In the genomic region with DNA sequence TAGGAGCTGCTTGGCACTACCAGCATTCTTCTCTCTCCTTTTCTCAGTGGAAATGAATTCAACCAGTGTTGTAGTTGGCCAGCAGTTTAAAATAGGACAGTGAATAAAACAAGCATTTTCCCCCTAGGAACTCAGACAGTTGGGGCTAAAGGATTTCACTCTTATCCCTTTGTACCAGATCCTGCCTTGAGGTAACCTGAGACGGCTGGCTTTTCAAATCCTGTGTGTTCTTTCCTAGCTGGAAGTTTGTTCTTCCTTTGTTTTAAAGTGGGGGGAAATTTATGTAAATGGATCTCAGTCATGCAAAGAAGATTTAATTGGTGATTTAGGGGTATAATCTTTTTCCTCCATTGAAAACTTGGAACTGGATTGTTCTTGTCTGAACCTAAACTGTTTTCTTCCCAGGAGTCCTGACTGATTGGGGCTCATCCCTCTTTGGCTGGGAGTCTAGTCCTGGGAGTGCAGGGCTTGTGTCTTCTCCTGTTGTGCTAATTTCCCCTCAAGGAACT, we compare ENCODE assay signal across 18 cellular contexts. TPM values are rescaled to one million over a fixed set of nuclear protein-coding genes. Genes with fewer than 3 reads are reported as not detected.
DNase-seq lines count a peak whose midpoint lies in the region; ATAC-seq and TF ChIP-seq lines count a peak whose summit lies in the region.
"Had no signal": no experiment of that assay in that cellular context is flagged by ENCODE, and none has a peak within 500 bp of the region (broad histone marks: within the 10 kb centered on the region; RNA-seq: fewer than 3 reads in every experiment).

No MANE protein-coding gene starts in this region.

- no peak overlapping the region for H4K8ac ChIP-seq in neuronal stem cell (ENCODE audit: low read depth, low read length)

- TF ChIP-seq EP300 in ovary (IDR thresholded peaks at IDR 0.05): no peak

- peaks cover 13% of the 10 kb centered on the region for H3K4me1 ChIP-seq in HUES48 (ENCODE audit: control insufficient read depth, insufficient read depth, low read length)
- peaks cover 11% of the 10 kb centered on the region for H3K4me1 ChIP-seq in iPS-18a (ENCODE audit: control insufficient read depth, low read depth, low read length)
- H3K4me1 ChIP-seq in neuronal stem cell (ENCODE audit: control insufficient read depth in 2 of 2, insufficient read depth in 1 of 2, low read depth in 1 of 2, low read length in 2 of 2): peaks cover 0 to 7% of the 10 kb centered on the region in 2 donors
- peaks cover 2% of the 10 kb centered on the region for H3K4me1 ChIP-seq in ovary (ENCODE audit: insufficient read depth)
- H3K4me1 ChIP-seq: A549 had no signal

- H3K4me2 ChIP-seq in neuronal stem cell (ENCODE audit: insufficient read depth, low read length, poor library complexity, severe bottlenecking): no peak overlapping the region
- H3K4me2 ChIP-seq: A549 had no signal

- H3K79me1 ChIP-seq in neuronal stem cell (ENCODE audit: low read depth, low read length): no peaks in the 10 kb centered on the region

- no CpG with 5 or more reads among the region's 1 CpG for WGBS in neuronal stem cell (ENCODE audit: extremely low coverage in 2 of 2, insufficient read length in 2 of 2, insufficient replicate concordance in 1 of 2), 2 donors
- 67 to 87% (median 85%) methylated on average over 1 of the region's 1 CpG for WGBS in ovary, 3 donors

- H2BK120ac ChIP-seq in neuronal stem cell (ENCODE audit: low read depth, low read length): no peak overlapping the region

- H4K91ac ChIP-seq in neuronal stem cell (ENCODE audit: low read depth, low read length, poor library complexity): no peak overlapping the region

- H3K23ac ChIP-seq in neuronal stem cell (ENCODE audit: low read depth, low read length, poor library complexity): no peak overlapping the region

- no peak overlapping the region for H2BK12ac ChIP-seq in neuronal stem cell (ENCODE audit: low read length)

- H2AFZ ChIP-seq in neuronal stem cell (ENCODE audit: low read length): no peak overlapping the region

- no peak overlapping the region for H3K9ac ChIP-seq in HUES48 (ENCODE audit: low read depth, low read length)
- H3K9ac ChIP-seq in iPS-18a (ENCODE audit: low read length): no peak overlapping the region
- no peak overlapping the region for H3K9ac ChIP-seq in neuronal stem cell (ENCODE audit: low read depth, low read length, poor library complexity)

- no peak overlapping the region for H2AK5ac ChIP-seq in neuronal stem cell (ENCODE audit: low read depth, low read length)

- peak overlapping the region; percentile 50 for H3K27ac ChIP-seq in HUES48 (ENCODE audit: low read depth, low read length)
- no peak overlapping the region for H3K27ac ChIP-seq in WERI-Rb-1
- no peak overlapping the region for H3K27ac ChIP-seq in iPS-18a (ENCODE audit: low read length)
- no peak overlapping the region for H3K27ac ChIP-seq in neuronal stem cell (replicated peaks; ENCODE audit: low read length)
- H3K27ac ChIP-seq in ovary: no peak overlapping the region
- H3K27ac ChIP-seq: A549, C4-2B had no signal

- no peak for TF ChIP-seq CTCF in WERI-Rb-1 (IDR thresholded peaks at IDR 0.05; ENCODE audit: low read depth, low read length)
- TF ChIP-seq CTCF in ovary (IDR thresholded peaks at IDR 0.05): no peak

- intact Hi-C loops in ovary (cut with DNase I): no loop called here

- H3K4ac ChIP-seq in neuronal stem cell (ENCODE audit: low read length): no peak overlapping the region

- H3K4me3 ChIP-seq in HUES48 (ENCODE audit: low read depth, low read length) (no peak overlapping the region), WERI-Rb-1 (ENCODE audit: low read depth, low read length) (no peak overlapping the region), iPS-18a (ENCODE audit: low read length) (peak overlapping the region; percentile 1), neuronal stem cell (ENCODE audit: low read length in 2 of 2) (no peak overlapping the region), ovary (no peak overlapping the region)
- H3K4me3 ChIP-seq: A549, K562 had no signal

- ATAC-seq in HG03457 (IDR thresholded peaks at IDR 0.05; ENCODE audit: unreplicated experiment) (no peak), HG03469 (IDR thresholded peaks at IDR 0.05; ENCODE audit: unreplicated experiment) (no peak)
- ATAC-seq: A549; CD8-positive, alpha-beta T cell; K562 had no signal

- H3K9me3 ChIP-seq in HUES48 (ENCODE audit: control insufficient read depth, insufficient read depth, low read length) (no peaks in the 10 kb centered on the region), WERI-Rb-1 (ENCODE audit: severe bottlenecking) (no peaks in the 10 kb centered on the region), iPS-18a (ENCODE audit: control insufficient read depth, low read depth, low read length) (no peaks in the 10 kb centered on the region), neuronal stem cell (replicated peaks in 1 of 2; ENCODE audit: control insufficient read depth in 2 of 2, insufficient read depth in 1 of 2, low read depth in 1 of 2, low read length in 2 of 2) (no peaks in the 10 kb centered on the region), ovary (no peaks in the 10 kb centered on the region)
- H3K9me3 ChIP-seq: A549, BE2C had no signal

- H3K36me3 ChIP-seq in HUES48 (ENCODE audit: control insufficient read depth, insufficient read depth, low read length) (no peaks in the 10 kb centered on the region), WERI-Rb-1 (no peaks in the 10 kb centered on the region), iPS-18a (ENCODE audit: control insufficient read depth, low read depth, low read length) (no peaks in the 10 kb centered on the region), neuronal stem cell (replicated peaks in 1 of 2; ENCODE audit: control insufficient read depth in 2 of 2, insufficient read depth in 2 of 2, low read length in 2 of 2) (no peaks in the 10 kb centered on the region), ovary (no peaks in the 10 kb centered on the region)
- H3K36me3 ChIP-seq: BE2C had no signal

- DNase-seq in WERI-Rb-1 (peak; percentile 24), neuronal stem cell (ENCODE audit: low spot score) (peak; percentile 29), ovary (no peak)
- DNase-seq: BE2C; CD8-positive, alpha-beta T cell; COR-L47; DND-41; GDM1; GOT3 had no signal

- H3K18ac ChIP-seq in neuronal stem cell (ENCODE audit: low read length): no peak overlapping the region

- TF ChIP-seq POLR2A in ovary (IDR thresholded peaks at IDR 0.05): no peak

- H3K14ac ChIP-seq in neuronal stem cell (ENCODE audit: low read length): no peak overlapping the region

- H2BK15ac ChIP-seq in neuronal stem cell (ENCODE audit: low read length): no peak overlapping the region

- H2BK5ac ChIP-seq in neuronal stem cell (ENCODE audit: low read length): no peak overlapping the region

- H3K27me3 ChIP-seq in HUES48 (ENCODE audit: control insufficient read depth, insufficient read depth, low read length) (peaks cover 9% of the 10 kb centered on the region), WERI-Rb-1 (ENCODE audit: insufficient read depth, low read depth, severe bottlenecking) (no peaks in the 10 kb centered on the region), iPS-18a (ENCODE audit: control insufficient read depth, insufficient read depth, low read length) (peaks cover 11% of the 10 kb centered on the region), neuronal stem cell (ENCODE audit: control insufficient read depth in 3 of 3, insufficient read depth in 3 of 3, low read depth in 1 of 3, low read length in 3 of 3) (peaks cover 0 to 7% (median 0%) of the 10 kb centered on the region in 3 experiments), ovary (no peaks in the 10 kb centered on the region)
- H3K27me3 ChIP-seq: BE2C had no signal

RNA-seq across cellular contexts. Expression of a gene that starts 23.3 kb away (rescaled TPM):
- 0.06 TPM for polyA plus RNA-seq in neuronal stem cell (2013, experiment 1 of 2)
- polyA plus RNA-seq in neuronal stem cell (2013, experiment 2 of 2): 0.01 TPM
- total RNA-seq in ovary: not detected
- 1 to 10 TPM in 1 of 2 donors, under 1 TPM in 1; 0.13 to 1.1 TPM for polyA plus RNA-seq in ovary
- total RNA-seq: CD8-positive, alpha-beta T cell; HT1080; K562 had no signal
- polyA plus RNA-seq: A549, AG04450, K562 had no signal

Comparison
In these comparisons a context has a peak if more than half of its experiments do, and no peak if none do; other contexts are left out.
1. DNase-seq: peak in WERI-Rb-1 (single experiment) and neuronal stem cell (single experiment); none in ovary (0 of 5).